ENCODE assay signal across 1 cellular context in genomic region chr6:111572216-111572706, GRCh38.
A peak's percentile ranks its signal among the peaks of the same experiment; 100 is the strongest.
TF ChIP-seq lines count a peak whose summit lies in the region.

No MANE protein-coding gene starts in this region.

TF ChIP-seq in HepG2, 621 proteins besides CTCF, POLR2A, EP300 and RAD21 (continued from another document and continues in another):
- TF ChIP-seq, protein P1, sequence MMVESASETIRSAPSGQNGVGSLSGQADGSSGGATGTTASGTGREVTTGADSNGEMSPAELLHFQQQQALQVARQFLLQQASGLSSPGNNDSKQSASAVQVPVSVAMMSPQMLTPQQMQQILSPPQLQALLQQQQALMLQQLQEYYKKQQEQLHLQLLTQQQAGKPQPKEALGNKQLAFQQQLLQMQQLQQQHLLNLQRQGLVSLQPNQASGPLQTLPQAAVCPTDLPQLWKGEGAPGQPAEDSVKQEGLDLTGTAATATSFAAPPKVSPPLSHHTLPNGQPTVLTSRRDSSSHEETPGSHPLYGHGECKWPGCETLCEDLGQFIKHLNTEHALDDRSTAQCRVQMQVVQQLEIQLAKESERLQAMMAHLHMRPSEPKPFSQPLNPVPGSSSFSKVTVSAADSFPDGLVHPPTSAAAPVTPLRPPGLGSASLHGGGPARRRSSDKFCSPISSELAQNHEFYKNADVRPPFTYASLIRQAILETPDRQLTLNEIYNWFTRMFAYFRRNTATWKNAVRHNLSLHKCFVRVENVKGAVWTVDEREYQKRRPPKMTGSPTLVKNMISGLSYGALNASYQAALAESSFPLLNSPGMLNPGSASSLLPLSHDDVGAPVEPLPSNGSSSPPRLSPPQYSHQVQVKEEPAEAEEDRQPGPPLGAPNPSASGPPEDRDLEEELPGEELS (CRISPR knock-in tag; IDR thresholded peaks at IDR 0.05), result 0 out of 2 replicates have a peak, but pooled peaks have one; percentile 32
- TF ChIP-seq SIN3B (IDR thresholded peaks at IDR 0.05; ENCODE audit: low read length) (no peak), HNRNPLL (IDR thresholded peaks at IDR 0.05; ENCODE audit: low read depth, low read length, poor library complexity, severe bottlenecking) (no peak), CHD4 (IDR thresholded peaks at IDR 0.05; ENCODE audit: borderline replicate concordance, low read length) (peak; percentile 60; the same call in 1 of the 2 replicates), ZNF639 (CRISPR knock-in tag; conservative IDR thresholded peaks at IDR 0.05) (no peak), SP5 (CRISPR knock-in tag; IDR thresholded peaks at IDR 0.05; ENCODE audit: borderline replicate concordance, low read depth) (no peak), KLF12 (CRISPR knock-in tag; IDR thresholded peaks at IDR 0.05; ENCODE audit: borderline replicate concordance) (no peak), ZNF329 (CRISPR knock-in tag; IDR thresholded peaks at IDR 0.05; ENCODE audit: low read depth) (no peak), SALL1 (CRISPR knock-in tag; IDR thresholded peaks at IDR 0.05) (peak; percentile 87), MEF2D (CRISPR knock-in tag; IDR thresholded peaks at IDR 0.05) (no peak; the same call in 1 of the 2 replicates), ZBTB10 (CRISPR knock-in tag; IDR thresholded peaks at IDR 0.05; ENCODE audit: borderline replicate concordance) (0 out of 2 replicates have a peak, but pooled peaks have one; percentile 27), SRSF1 (optimal IDR thresholded peaks at IDR 0.05; ENCODE audit: low read depth, low read length) (no peak), CC2D1A (CRISPR knock-in tag; IDR thresholded peaks at IDR 0.05) (no peak), ZNF543 (CRISPR knock-in tag; IDR thresholded peaks at IDR 0.05) (0 out of 2 replicates have a peak, but pooled peaks have one; percentile 66), FOSL2 (CRISPR knock-in tag; IDR thresholded peaks at IDR 0.05) (peak; percentile 49), GTF2F1 (IDR thresholded peaks at IDR 0.05; ENCODE audit: low read length) (no peak), IKZF1 (IDR thresholded peaks at IDR 0.05) (no peak), AGO2 (optimal IDR thresholded peaks at IDR 0.05; ENCODE audit: low read depth, low read length) (no peak), ZBTB37 (CRISPR knock-in tag; IDR thresholded peaks at IDR 0.05) (no peak), ZNF549 (CRISPR knock-in tag; IDR thresholded peaks at IDR 0.05) (no peak), ZBTB1 (CRISPR knock-in tag; IDR thresholded peaks at IDR 0.05; ENCODE audit: borderline replicate concordance) (no peak), SP140L (CRISPR knock-in tag; IDR thresholded peaks at IDR 0.05; ENCODE audit: borderline replicate concordance) (no peak), ZFX (CRISPR knock-in tag; IDR thresholded peaks at IDR 0.05; ENCODE audit: low read depth) (peak; percentile 57; the same call in 1 of the 2 replicates), ZNF773 (CRISPR knock-in tag; IDR thresholded peaks at IDR 0.05; ENCODE audit: borderline replicate concordance) (no peak), ZNF230 (CRISPR knock-in tag; IDR thresholded peaks at IDR 0.05) (0 out of 2 replicates have a peak, but pooled peaks have one; percentile 51), TCF7L2 (IDR thresholded peaks at IDR 0.05; ENCODE audit: low read depth, low read length) (no peak), ZMAT5 (CRISPR knock-in tag; IDR thresholded peaks at IDR 0.05; ENCODE audit: borderline replicate concordance, low read depth) (no peak), ZNF124 (CRISPR knock-in tag; IDR thresholded peaks at IDR 0.05) (no peak), RBM39 (IDR thresholded peaks at IDR 0.05; ENCODE audit: low read depth, low read length, poor library complexity, severe bottlenecking) (no peak), FIP1L1 (IDR thresholded peaks at IDR 0.05; ENCODE audit: borderline replicate concordance, insufficient read depth, low read depth, low read length) (no peak), CREBL2 (CRISPR knock-in tag; IDR thresholded peaks at IDR 0.05; ENCODE audit: borderline replicate concordance) (no peak), CHD2 (IDR thresholded peaks at IDR 0.05; ENCODE audit: low read depth, low read length) (no peak), UBTF (CRISPR knock-in tag; IDR thresholded peaks at IDR 0.05) (no peak), ZNF781 (CRISPR knock-in tag; IDR thresholded peaks at IDR 0.05; ENCODE audit: borderline replicate concordance, not compliant biosample characterization) (no peak), ZNF563 (CRISPR knock-in tag; IDR thresholded peaks at IDR 0.05) (no peak)
- TF ChIP-seq, protein P2, sequence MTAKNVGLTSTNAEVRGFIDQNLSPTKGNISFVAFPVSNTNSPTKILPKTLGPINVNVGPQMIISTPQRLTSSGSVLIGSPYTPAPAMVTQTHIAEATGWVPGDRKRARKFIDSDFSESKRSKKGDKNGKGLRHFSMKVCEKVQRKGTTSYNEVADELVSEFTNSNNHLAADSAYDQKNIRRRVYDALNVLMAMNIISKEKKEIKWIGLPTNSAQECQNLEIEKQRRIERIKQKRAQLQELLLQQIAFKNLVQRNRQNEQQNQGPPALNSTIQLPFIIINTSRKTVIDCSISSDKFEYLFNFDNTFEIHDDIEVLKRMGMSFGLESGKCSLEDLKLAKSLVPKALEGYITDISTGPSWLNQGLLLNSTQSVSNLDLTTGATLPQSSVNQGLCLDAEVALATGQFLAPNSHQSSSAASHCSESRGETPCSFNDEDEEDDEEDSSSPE (CRISPR knock-in tag; IDR thresholded peaks at IDR 0.05), result no peak
- TF ChIP-seq, protein P3, sequence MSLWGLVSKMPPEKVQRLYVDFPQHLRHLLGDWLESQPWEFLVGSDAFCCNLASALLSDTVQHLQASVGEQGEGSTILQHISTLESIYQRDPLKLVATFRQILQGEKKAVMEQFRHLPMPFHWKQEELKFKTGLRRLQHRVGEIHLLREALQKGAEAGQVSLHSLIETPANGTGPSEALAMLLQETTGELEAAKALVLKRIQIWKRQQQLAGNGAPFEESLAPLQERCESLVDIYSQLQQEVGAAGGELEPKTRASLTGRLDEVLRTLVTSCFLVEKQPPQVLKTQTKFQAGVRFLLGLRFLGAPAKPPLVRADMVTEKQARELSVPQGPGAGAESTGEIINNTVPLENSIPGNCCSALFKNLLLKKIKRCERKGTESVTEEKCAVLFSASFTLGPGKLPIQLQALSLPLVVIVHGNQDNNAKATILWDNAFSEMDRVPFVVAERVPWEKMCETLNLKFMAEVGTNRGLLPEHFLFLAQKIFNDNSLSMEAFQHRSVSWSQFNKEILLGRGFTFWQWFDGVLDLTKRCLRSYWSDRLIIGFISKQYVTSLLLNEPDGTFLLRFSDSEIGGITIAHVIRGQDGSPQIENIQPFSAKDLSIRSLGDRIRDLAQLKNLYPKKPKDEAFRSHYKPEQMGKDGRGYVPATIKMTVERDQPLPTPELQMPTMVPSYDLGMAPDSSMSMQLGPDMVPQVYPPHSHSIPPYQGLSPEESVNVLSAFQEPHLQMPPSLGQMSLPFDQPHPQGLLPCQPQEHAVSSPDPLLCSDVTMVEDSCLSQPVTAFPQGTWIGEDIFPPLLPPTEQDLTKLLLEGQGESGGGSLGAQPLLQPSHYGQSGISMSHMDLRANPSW (CRISPR knock-in tag; IDR thresholded peaks at IDR 0.05; ENCODE audit: borderline replicate concordance), result no peak
- TF ChIP-seq, protein P4, sequence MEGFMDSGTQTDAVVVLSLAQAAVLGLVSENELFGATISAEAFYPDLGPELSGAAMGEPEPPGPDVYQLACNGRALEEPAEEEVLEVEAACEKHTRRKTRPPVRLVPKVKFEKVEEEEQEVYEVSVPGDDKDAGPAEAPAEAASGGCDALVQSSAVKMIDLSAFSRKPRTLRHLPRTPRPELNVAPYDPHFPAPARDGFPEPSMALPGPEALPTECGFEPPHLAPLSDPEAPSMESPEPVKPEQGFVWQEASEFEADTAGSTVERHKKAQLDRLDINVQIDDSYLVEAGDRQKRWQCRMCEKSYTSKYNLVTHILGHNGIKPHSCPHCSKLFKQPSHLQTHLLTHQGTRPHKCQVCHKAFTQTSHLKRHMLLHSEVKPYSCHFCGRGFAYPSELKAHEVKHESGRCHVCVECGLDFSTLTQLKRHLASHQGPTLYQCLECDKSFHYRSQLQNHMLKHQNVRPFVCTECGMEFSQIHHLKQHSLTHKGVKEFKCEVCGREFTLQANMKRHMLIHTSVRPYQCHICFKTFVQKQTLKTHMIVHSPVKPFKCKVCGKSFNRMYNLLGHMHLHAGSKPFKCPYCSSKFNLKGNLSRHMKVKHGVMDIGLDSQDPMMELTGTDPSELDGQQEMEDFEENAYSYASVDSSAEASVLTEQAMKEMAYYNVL (CRISPR knock-in tag; IDR thresholded peaks at IDR 0.05; ENCODE audit: borderline replicate concordance), result no peak
- TF ChIP-seq, protein P5, sequence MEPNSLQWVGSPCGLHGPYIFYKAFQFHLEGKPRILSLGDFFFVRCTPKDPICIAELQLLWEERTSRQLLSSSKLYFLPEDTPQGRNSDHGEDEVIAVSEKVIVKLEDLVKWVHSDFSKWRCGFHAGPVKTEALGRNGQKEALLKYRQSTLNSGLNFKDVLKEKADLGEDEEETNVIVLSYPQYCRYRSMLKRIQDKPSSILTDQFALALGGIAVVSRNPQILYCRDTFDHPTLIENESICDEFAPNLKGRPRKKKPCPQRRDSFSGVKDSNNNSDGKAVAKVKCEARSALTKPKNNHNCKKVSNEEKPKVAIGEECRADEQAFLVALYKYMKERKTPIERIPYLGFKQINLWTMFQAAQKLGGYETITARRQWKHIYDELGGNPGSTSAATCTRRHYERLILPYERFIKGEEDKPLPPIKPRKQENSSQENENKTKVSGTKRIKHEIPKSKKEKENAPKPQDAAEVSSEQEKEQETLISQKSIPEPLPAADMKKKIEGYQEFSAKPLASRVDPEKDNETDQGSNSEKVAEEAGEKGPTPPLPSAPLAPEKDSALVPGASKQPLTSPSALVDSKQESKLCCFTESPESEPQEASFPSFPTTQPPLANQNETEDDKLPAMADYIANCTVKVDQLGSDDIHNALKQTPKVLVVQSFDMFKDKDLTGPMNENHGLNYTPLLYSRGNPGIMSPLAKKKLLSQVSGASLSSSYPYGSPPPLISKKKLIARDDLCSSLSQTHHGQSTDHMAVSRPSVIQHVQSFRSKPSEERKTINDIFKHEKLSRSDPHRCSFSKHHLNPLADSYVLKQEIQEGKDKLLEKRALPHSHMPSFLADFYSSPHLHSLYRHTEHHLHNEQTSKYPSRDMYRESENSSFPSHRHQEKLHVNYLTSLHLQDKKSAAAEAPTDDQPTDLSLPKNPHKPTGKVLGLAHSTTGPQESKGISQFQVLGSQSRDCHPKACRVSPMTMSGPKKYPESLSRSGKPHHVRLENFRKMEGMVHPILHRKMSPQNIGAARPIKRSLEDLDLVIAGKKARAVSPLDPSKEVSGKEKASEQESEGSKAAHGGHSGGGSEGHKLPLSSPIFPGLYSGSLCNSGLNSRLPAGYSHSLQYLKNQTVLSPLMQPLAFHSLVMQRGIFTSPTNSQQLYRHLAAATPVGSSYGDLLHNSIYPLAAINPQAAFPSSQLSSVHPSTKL (CRISPR knock-in tag; IDR thresholded peaks at IDR 0.05), result peak; percentile 93
